ENCODE assay signal across 8 cellular contexts in genomic region chr17:75845058-75845711, GRCh38. TPM values are rescaled to one million over a fixed set of nuclear protein-coding genes. Genes with fewer than 3 reads are reported as not detected.
A peak's percentile ranks its signal among the peaks of the same experiment; 100 is the strongest.
DNase-seq lines count a peak whose midpoint lies in the region; TF ChIP-seq lines count a peak whose summit lies in the region.

No MANE protein-coding gene starts in this region.

- H3K9me3 ChIP-seq in mammary epithelial cell (replicated peaks; ENCODE audit: insufficient read depth, low read length): no peaks in the 10 kb centered on the region

- peak overlapping the region; percentile 65 for H3K27ac Mint-ChIP-seq in T-helper 2 cell treated with Interferon-gamma antibody and Interleukin-4, amounts not matched to agents 5 μg/mL and 100 μg/mL, for 36 hours

- CTCF ChIA-PET in mammary epithelial cell (lab: Charles Lee; ENCODE audit: low non-redundant PET): interaction anchor here (0.5 kb wide), 1 partner anchor 33 kb away, joined by 12 read pairs; the partner anchor contains the start of gene TRIM47

- no peaks in the 10 kb centered on the region for H4K20me1 ChIP-seq in mammary epithelial cell (ENCODE audit: insufficient read depth, low read length)

- H3K27me3 ChIP-seq in mammary epithelial cell (ENCODE audit: insufficient read depth, low read length) (no peaks in the 10 kb centered on the region), kidney epithelial cell (ENCODE audit: control insufficient read depth, insufficient read depth, low read length) (no peaks in the 10 kb centered on the region)

- H3K4me2 ChIP-seq in mammary epithelial cell (ENCODE audit: insufficient read depth, low read depth, low read length): peak overlapping the region; percentile 67

- no peaks in the 10 kb centered on the region for H3K9me3 Mint-ChIP-seq in T-helper 2 cell treated with Interferon-gamma antibody and Interleukin-4, amounts not matched to agents 5 μg/mL and 100 μg/mL, for 36 hours

- dilution Hi-C loops in mammary epithelial cell (cut with HindIII; ENCODE audit: low sequenced_read_pairs): loop anchor here (10.0 kb wide), 2 partner anchors 60 to 120 kb away; partner anchors contain the start of genes ITGB4 and UNK

- H2AFZ ChIP-seq in mammary epithelial cell (ENCODE audit: low read depth, low read length): peak overlapping the region; percentile 59

- H3K4me3 ChIP-seq in mammary epithelial cell (replicated peaks in 1 of 3; ENCODE audit: insufficient read depth in 1 of 3, low read depth in 2 of 3, low read length in 3 of 3) (peak overlapping the region in 1 of 3 experiments; percentile 2), kidney epithelial cell (ENCODE audit: low read depth, low read length) (no peak overlapping the region)

- 4% methylated on average over 14 of the region's 21 CpGs for WGBS in mammary epithelial cell (ENCODE audit: low coverage, missing lambda C conversion rate)

- H3K27me3 Mint-ChIP-seq in T-helper 2 cell treated with Interferon-gamma antibody and Interleukin-4, amounts not matched to agents 5 μg/mL and 100 μg/mL, for 36 hours (ENCODE audit: low read depth): no peaks in the 10 kb centered on the region

- in situ Hi-C loops in mammary epithelial cell (cut with MboI; ENCODE audit: low sequenced_read_pairs in 2 of 2): no loop called here

- H3K36me3 ChIP-seq in mammary epithelial cell (ENCODE audit: insufficient read depth, low read length) (peaks cover 14% of the 10 kb centered on the region), kidney epithelial cell (ENCODE audit: control insufficient read depth, insufficient read depth, low read length) (peaks cover 5% of the 10 kb centered on the region)

- intact Hi-C loops in mammary epithelial cell (cut with micrococcal nuclease): loop anchor here (1.0 kb wide), 1 partner anchor 9 kb away; no protein-coding TSS in a partner anchor

- H3K9ac ChIP-seq in mammary epithelial cell (ENCODE audit: insufficient read depth, low read length): no peak overlapping the region

- peaks cover 16% of the 10 kb centered on the region for H3K4me1 Mint-ChIP-seq in T-helper 2 cell treated with Interferon-gamma antibody and Interleukin-4, amounts not matched to agents 5 μg/mL and 100 μg/mL, for 36 hours (ENCODE audit: low read depth)

- H3K79me2 ChIP-seq in mammary epithelial cell (ENCODE audit: insufficient read depth, low read length): no peaks in the 10 kb centered on the region

- peaks cover 26% of the 10 kb centered on the region for H3K4me1 ChIP-seq in mammary epithelial cell (ENCODE audit: insufficient read depth, low read length)

- peak overlapping the region; percentile 52 for H3K4me3 Mint-ChIP-seq in T-helper 2 cell treated with Interferon-gamma antibody and Interleukin-4, amounts not matched to agents 5 μg/mL and 100 μg/mL, for 36 hours

- peak overlapping the region; percentile 16 for H3K27ac ChIP-seq in mammary epithelial cell (ENCODE audit: insufficient read depth, low read depth, low read length)

- TF ChIP-seq CTCF in mammary epithelial cell (conservative IDR thresholded peaks at IDR 0.05 in 1 of 2, IDR thresholded peaks at IDR 0.05 in 1 of 2; ENCODE audit: extremely low read depth in 1 of 2, insufficient read depth in 1 of 2, low read depth in 1 of 2, low read length in 2 of 2) (peak; percentile 85), kidney epithelial cell (IDR thresholded peaks at IDR 0.05; ENCODE audit: insufficient read depth, low read length, poor library complexity, severe bottlenecking) (peak; percentile 77)

- BruUV-seq in mammary epithelial cell (replicated peaks; lab: Mats Ljungman, UMichigan): no TSS peak

- DNase-seq in DMS53 (lab: John Stamatoyannopoulos, UW) (peak; percentile 86), DMS53 treated with DMSO at 0.1 percent for 48 hours (lab: John Stamatoyannopoulos, UW; ENCODE audit: unreplicated experiment) (no peak), H4 (ENCODE audit: low spot score) (peak; percentile 89), LHCN-M2 (ENCODE audit: low read depth) (peak; percentile 54), mammary epithelial cell (peak; percentile 70), kidney epithelial cell (ENCODE audit: low read depth) (no peak)
- peak; percentile 60 for DNase-seq in T-helper 2 cell treated with Interferon-gamma antibody and Interleukin-4, amounts not matched to agents 5 μg/mL and 100 μg/mL, for 36 hours (ENCODE audit: low spot score)
- peak; percentile 79 for DNase-seq in stimulated activated CD4-positive, alpha-beta T cell treated with anti-CD3 and anti-CD28 coated beads, Interleukin-1b, Interleukin-23, amount 100 ng/mL, for 48 hours

- peaks cover 44% of the 10 kb centered on the region for H3K36me3 Mint-ChIP-seq in T-helper 2 cell treated with Interferon-gamma antibody and Interleukin-4, amounts not matched to agents 5 μg/mL and 100 μg/mL, for 36 hours (ENCODE audit: low read depth)

RNA-seq across cellular contexts. Expression of gene UNC13D, which starts 1.0 kb away (rescaled TPM):
- total RNA-seq in H4 (2014; rRNA removed; shearing (Covaris generic)): 1.9 and 2.9 TPM in 2 replicates
- total RNA-seq in LHCN-M2 (2014; rRNA removed) (0.69 and 0.71 TPM in 2 replicates), mammary epithelial cell (1 to 10 TPM; 4.8 to 5.8 TPM), kidney epithelial cell (14.0 and 17.9 TPM in 2 replicates)
- polyA plus RNA-seq in LHCN-M2 (2012): 0.49 TPM
- 1.3 TPM for polyA plus RNA-seq in mammary epithelial cell
- 1.8 TPM for polyA minus RNA-seq in mammary epithelial cell

RNA-seq across cellular contexts. Expression of gene WBP2, which starts 9.9 kb away (rescaled TPM):
- total RNA-seq in H4 (2014; rRNA removed; shearing (Covaris generic)): 14.8 and 26.3 TPM in 2 replicates
- total RNA-seq in LHCN-M2 (2014; rRNA removed): 27.6 and 33.3 TPM in 2 replicates
- 90.1 TPM for polyA plus RNA-seq in LHCN-M2 (2012)
- 10 to 100 TPM; 50.2 to 88.0 TPM for total RNA-seq in mammary epithelial cell
- polyA plus RNA-seq in mammary epithelial cell: 42.7 TPM
- 117 TPM for polyA minus RNA-seq in mammary epithelial cell
- total RNA-seq in kidney epithelial cell: 93.3 and 105 TPM in 2 replicates

RNA-seq across cellular contexts. Expression of gene TRIM47, which starts 33.2 kb away (rescaled TPM):
- total RNA-seq in H4 (2014; rRNA removed; shearing (Covaris generic)): 12.9 and 13.5 TPM in 2 replicates
- total RNA-seq in LHCN-M2 (2014; rRNA removed): 11.8 and 11.9 TPM in 2 replicates
- polyA plus RNA-seq in LHCN-M2 (2012): 10.0 TPM
- 10 to 100 TPM; 49.3 to 54.8 TPM for total RNA-seq in mammary epithelial cell
- 33.5 TPM for polyA plus RNA-seq in mammary epithelial cell
- polyA minus RNA-seq in mammary epithelial cell: 44.0 TPM
- total RNA-seq in kidney epithelial cell: 56.5 and 75.8 TPM in 2 replicates

RNA-seq across cellular contexts. Expression of gene TRIM65, which starts 51.6 kb away (rescaled TPM):
- 8.4 and 10.5 TPM in 2 replicates for total RNA-seq in H4 (2014; rRNA removed; shearing (Covaris generic))
- total RNA-seq in LHCN-M2 (2014; rRNA removed) (29.6 and 32.5 TPM in 2 replicates), mammary epithelial cell (10 to 100 TPM; 19.3 to 20.2 TPM), kidney epithelial cell (22.7 and 31.8 TPM in 2 replicates)
- 9.4 TPM for polyA plus RNA-seq in LHCN-M2 (2012)
- 6.8 TPM for polyA plus RNA-seq in mammary epithelial cell
- polyA minus RNA-seq in mammary epithelial cell: 25.9 TPM

RNA-seq across cellular contexts. Expression of gene MRPL38, which starts 59.5 kb away (rescaled TPM):
- total RNA-seq in H4 (2014; rRNA removed; shearing (Covaris generic)): 39.1 and 54.0 TPM in 2 replicates
- total RNA-seq in LHCN-M2 (2014; rRNA removed) (28.7 and 37.1 TPM in 2 replicates), mammary epithelial cell (10 to 100 TPM; 24.0 to 67.6 TPM), kidney epithelial cell (36.5 and 49.4 TPM in 2 replicates)
- 38.5 TPM for polyA plus RNA-seq in LHCN-M2 (2012)
- 46.3 TPM for polyA plus RNA-seq in mammary epithelial cell
- polyA minus RNA-seq in mammary epithelial cell: 29.7 TPM

Comparison
In these comparisons a context has a peak if more than half of its experiments do, and no peak if none do; other contexts are left out.
1. DNase-seq: peak in DMS53 (single experiment), H4 (single experiment), LHCN-M2 (single experiment), T-helper 2 cell treated with Interferon-gamma antibody and Interleukin-4, amounts not matched to agents 5 μg/mL and 100 μg/mL, for 36 hours (single experiment), mammary epithelial cell (single experiment) and stimulated activated CD4-positive, alpha-beta T cell treated with anti-CD3 and anti-CD28 coated beads, Interleukin-1b, Interleukin-23, amount 100 ng/mL, for 48 hours (single experiment); none in DMS53 treated with DMSO at 0.1 percent for 48 hours (single experiment) and kidney epithelial cell (single experiment).